Comparison of ENCODE assay signal across 31 cellular contexts in the genomic region with DNA sequence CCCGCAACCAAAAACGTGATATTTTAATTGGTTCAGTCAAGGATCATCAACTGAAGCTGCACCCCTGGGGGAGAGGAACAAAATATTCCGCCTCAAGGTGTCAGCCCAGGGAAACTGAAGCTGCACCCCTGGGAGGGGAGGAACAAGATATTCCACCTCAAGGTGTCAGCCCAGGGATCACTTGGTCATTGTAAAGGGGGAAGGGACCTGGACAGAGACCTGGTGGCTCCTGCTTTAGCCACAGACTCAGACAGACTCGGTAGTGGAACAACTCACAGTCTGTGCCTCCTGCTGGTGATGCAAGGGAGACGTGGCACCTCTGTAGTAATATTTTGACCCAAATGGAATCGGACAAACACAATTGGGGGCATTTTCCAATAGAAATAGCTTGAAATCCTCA.
"Had no signal": no experiment of that assay in that cellular context is flagged by ENCODE, and none has a peak within 500 bp of the region (broad histone marks: within the 10 kb centered on the region; RNA-seq: fewer than 3 reads in every experiment).

No MANE protein-coding gene starts in this region.

- H3K9me3 Mint-ChIP-seq: activated naive CD8-positive, alpha-beta T cell treated with anti-CD3 and anti-CD28 coated beads for 36 hours; activated T-cell treated with anti-CD3 and anti-CD28 coated beads, Interleukin-2, amount 50 U/mL, for 72 hours; mesothelial cell of epicardium; stimulated activated memory B cell treated with anti-CD40 and anti-IgM and Interleukin-4, amounts not matched to agents 10 μg/mL and 1 μg/mL and 100 μg/mL, for 72 hours; stimulated activated naive CD8-positive, alpha-beta T cell treated with anti-CD3 and anti-CD28 coated beads, Interleukin-15, amount 100 ng/mL, for 72 hours had no signal

- DNase-seq: activated CD4-positive, alpha-beta T cell treated with anti-CD3 and anti-CD28 coated beads for 4 hours; activated CD4-positive, alpha-beta T cell treated with anti-CD3 and anti-CD28 coated beads, Interleukin-2, amount 50 U/mL, for 4 hours; activated CD4-positive, CD25-positive, alpha-beta regulatory T cell; activated naive CD4-positive, alpha-beta T cell treated with Interleukin-2 at 50 U/mL for 16 hours; activated naive CD8-positive, alpha-beta T cell treated with anti-CD3 and anti-CD28 coated beads for 36 hours; activated T-cell treated with anti-CD3 and anti-CD28 coated beads for 4 hours; activated T-cell treated with anti-CD3 and anti-CD28 coated beads, Interleukin-2, amount 50 U/mL, for 72 hours; adrenal gland; aorta; colonic mucosa; effector CD8-positive, alpha-beta T cell; erythroblast; heart left ventricle; naive B cell; nucleus accumbens; pancreas; retina; sigmoid colon; small intestine; stimulated activated CD4-positive, alpha-beta T cell treated with anti-CD3 and anti-CD28 coated beads, Interleukin-1b, Interleukin-23, amount 100 ng/mL, for 48 hours; stimulated activated CD4-positive, alpha-beta T cell treated with anti-CD3 and anti-CD28 coated beads, Interleukin-4, amount 100 ng/mL, for 4 hours; stimulated activated CD8-positive, alpha-beta memory T cell treated with anti-CD3 and anti-CD28 coated beads, Interleukin-4, amount 100 ng/mL, for 48 hours; stimulated activated naive CD8-positive, alpha-beta T cell treated with anti-CD3 and anti-CD28 coated beads, Interleukin-15, amount 100 ng/mL, for 72 hours; substantia nigra; T-helper 17 cell; T1000; upper lobe of left lung had no signal

- H3K36me3 ChIP-seq: adrenal gland, colonic mucosa, heart left ventricle, pancreas, prostate gland, sigmoid colon, upper lobe of left lung, vagina had no signal

- H3K4me1 Mint-ChIP-seq: activated naive CD8-positive, alpha-beta T cell treated with anti-CD3 and anti-CD28 coated beads for 36 hours; mesothelial cell of epicardium; naive B cell; stimulated activated memory B cell treated with anti-CD40 and anti-IgM and Interleukin-4, amounts not matched to agents 10 μg/mL and 1 μg/mL and 100 μg/mL, for 72 hours; stimulated activated naive CD8-positive, alpha-beta T cell treated with anti-CD3 and anti-CD28 coated beads, Interleukin-15, amount 100 ng/mL, for 72 hours; T-helper 17 cell had no signal

- H3K27ac ChIP-seq: adrenal gland, colonic mucosa, heart left ventricle, pancreas, prostate gland, sigmoid colon, upper lobe of left lung, vagina had no signal

- H3K36me3 Mint-ChIP-seq: activated naive CD8-positive, alpha-beta T cell treated with anti-CD3 and anti-CD28 coated beads for 36 hours; mesothelial cell of epicardium; naive B cell; stimulated activated memory B cell treated with anti-CD40 and anti-IgM and Interleukin-4, amounts not matched to agents 10 μg/mL and 1 μg/mL and 100 μg/mL, for 72 hours had no signal

- H3K4me3 ChIP-seq: adrenal gland, colonic mucosa, heart left ventricle, pancreas, prostate gland, sigmoid colon, upper lobe of left lung, vagina had no signal

- H3K27ac Mint-ChIP-seq: activated naive CD8-positive, alpha-beta T cell treated with anti-CD3 and anti-CD28 coated beads for 36 hours; activated T-cell treated with anti-CD3 and anti-CD28 coated beads, Interleukin-2, amount 50 U/mL, for 72 hours; mesothelial cell of epicardium; naive B cell; stimulated activated memory B cell treated with anti-CD40 and anti-IgM and Interleukin-4, amounts not matched to agents 10 μg/mL and 1 μg/mL and 100 μg/mL, for 72 hours; stimulated activated naive CD8-positive, alpha-beta T cell treated with anti-CD3 and anti-CD28 coated beads, Interleukin-15, amount 100 ng/mL, for 72 hours; T-helper 17 cell had no signal

- H3K27me3 ChIP-seq: adrenal gland, colonic mucosa, heart left ventricle, pancreas, sigmoid colon, upper lobe of left lung, vagina had no signal

- H3K4me1 ChIP-seq: adrenal gland, colonic mucosa, heart left ventricle, pancreas, prostate gland, sigmoid colon, upper lobe of left lung, vagina had no signal

- H3K27me3 Mint-ChIP-seq: naive B cell; stimulated activated memory B cell treated with anti-CD40 and anti-IgM and Interleukin-4, amounts not matched to agents 10 μg/mL and 1 μg/mL and 100 μg/mL, for 72 hours; T-helper 17 cell had no signal

- H3K9me3 ChIP-seq: adrenal gland, colonic mucosa, heart left ventricle, pancreas, prostate gland, sigmoid colon, upper lobe of left lung, vagina had no signal

- H3K4me3 Mint-ChIP-seq: activated naive CD8-positive, alpha-beta T cell treated with anti-CD3 and anti-CD28 coated beads for 36 hours; activated T-cell treated with anti-CD3 and anti-CD28 coated beads, Interleukin-2, amount 50 U/mL, for 72 hours; mesothelial cell of epicardium; naive B cell; stimulated activated memory B cell treated with anti-CD40 and anti-IgM and Interleukin-4, amounts not matched to agents 10 μg/mL and 1 μg/mL and 100 μg/mL, for 72 hours; stimulated activated naive CD8-positive, alpha-beta T cell treated with anti-CD3 and anti-CD28 coated beads, Interleukin-15, amount 100 ng/mL, for 72 hours; T-helper 17 cell had no signal
